ENCODE assay signal across 3 cellular contexts in the genomic region with DNA sequence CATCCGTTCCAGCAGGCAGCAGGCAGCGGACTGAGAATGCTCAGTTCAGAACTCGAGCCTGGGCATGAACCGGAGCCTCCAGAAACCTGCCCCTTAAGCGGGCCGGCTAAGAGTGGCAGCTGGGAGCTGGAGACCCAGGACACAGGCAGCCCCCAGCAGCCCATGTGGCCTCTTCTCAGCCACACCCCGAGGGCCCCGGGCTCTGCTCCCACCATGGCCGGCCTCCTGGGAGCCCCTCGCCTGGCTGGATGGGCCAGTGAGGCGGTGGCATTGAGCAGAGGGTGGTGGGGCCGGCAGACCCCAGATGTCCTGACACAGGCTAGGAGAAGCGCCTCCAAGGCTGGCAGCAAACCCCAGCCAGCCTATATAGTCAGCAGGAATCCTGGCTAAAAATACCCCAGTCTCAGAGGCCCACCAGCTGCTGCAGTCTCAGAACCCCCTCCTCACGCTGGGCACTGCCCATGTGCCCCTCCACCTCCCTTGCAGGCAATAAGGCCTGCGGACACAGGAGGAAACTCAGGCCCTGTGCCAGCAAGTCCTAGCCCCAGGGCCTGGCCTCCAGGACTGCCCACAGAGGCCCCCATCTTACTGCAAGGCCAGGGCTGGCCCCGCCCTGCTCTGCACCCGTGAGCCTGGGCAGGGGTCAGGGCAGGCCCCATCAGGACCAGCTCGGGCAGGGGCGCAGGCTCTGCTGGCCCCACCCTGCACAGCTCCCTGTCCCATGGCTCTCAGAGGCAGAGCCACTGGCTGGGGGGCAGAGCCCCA. TPM values are rescaled to one million over a fixed set of nuclear protein-coding genes. Genes with fewer than 3 reads are reported as not detected.
"Had no signal": no experiment of that assay in that cellular context is flagged by ENCODE, and none has a peak within 500 bp of the region (broad histone marks: within the 10 kb centered on the region; RNA-seq: fewer than 3 reads in every experiment).

No MANE protein-coding gene starts in this region.

RNA-seq across cellular contexts. Expression of gene PRODH, which starts 28.6 kb away (rescaled TPM):
- total RNA-seq: activated naive CD8-positive, alpha-beta T cell treated with anti-CD3 and anti-CD28 coated beads for 36 hours; SJSA1 had no signal

RNA-seq across cellular contexts. Expression of gene DGCR6, which starts 58.6 kb away (rescaled TPM):
- total RNA-seq: ascending aorta had no signal
